8 cellular contexts compared by ENCODE assay signal in genomic region chr1:200802865-200803512, GRCh38.
DNase-seq lines count a peak whose midpoint lies in the region; ATAC-seq and TF ChIP-seq lines count a peak whose summit lies in the region.

No MANE protein-coding gene starts in this region.

- WGBS in thyroid gland, 2 donors: 46% methylated on average over 2 of the region's 2 CpGs

- H3K4me1 ChIP-seq in Loucy (ENCODE audit: insufficient read depth, low read length, poor library complexity, severe bottlenecking) (no peaks in the 10 kb centered on the region), thyroid gland (peaks cover 5 to 7% of the 10 kb centered on the region in 2 donors)

- DNase-seq in Caki2 (ENCODE audit: low read depth) (peak; percentile 60), RWPE1 (ENCODE audit: low spot score) (peak; percentile 89), foreskin melanocyte (peak; percentile 52), omental fat pad (ENCODE audit: low spot score) (peak; percentile 78), thyroid gland (peak; percentile 85)
- DNase-seq in activated T-helper 2 cell treated with anti-CD3 and anti-CD28 coated beads, Interferon-gamma antibody, Interleukin-2, Interleukin-4, amounts not matched to agents 10 μg/mL and 5 μg/mL and 100 μg/mL, durations not matched to agents 14 hours and 24 hours and 36 hours (ENCODE audit: low spot score): peak; percentile 49

- ATAC-seq in GM21576 (IDR thresholded peaks at IDR 0.05; ENCODE audit: unreplicated experiment) (peak; percentile 75), omental fat pad (ENCODE audit: low FRiP score) (peak; percentile 87)

- H3K27ac Mint-ChIP-seq in activated T-helper 2 cell treated with anti-CD3 and anti-CD28 coated beads, Interferon-gamma antibody, Interleukin-2, Interleukin-4, amounts not matched to agents 10 μg/mL and 5 μg/mL and 100 μg/mL, durations not matched to agents 14 hours and 24 hours and 36 hours: no peak overlapping the region

- H2AFZ ChIP-seq in Loucy (ENCODE audit: low read length): no peak overlapping the region; the same call in 1 of the 2 replicates

- H3K4me2 ChIP-seq in Loucy (ENCODE audit: low read depth, low read length, poor library complexity, severe bottlenecking): no peak overlapping the region

- intact Hi-C loops in activated T-helper 2 cell treated with anti-CD3 and anti-CD28 coated beads, Interferon-gamma antibody, Interleukin-2, Interleukin-4, amounts not matched to agents 10 μg/mL and 5 μg/mL and 100 μg/mL, durations not matched to agents 14 hours and 24 hours and 36 hours (cut with micrococcal nuclease): loop anchor here (1.0 to 2.0 kb wide), 2 partner anchors 181 to 244 kb away; no protein-coding TSS in a partner anchor
- intact Hi-C loops in thyroid gland (cut with DNase I): loop anchor here (5.0 kb wide), 1 partner anchor 186 kb away; no protein-coding TSS in a partner anchor

- no peak overlapping the region for H3K9ac ChIP-seq in Loucy (ENCODE audit: low read depth, low read length, poor library complexity, severe bottlenecking)

- no peaks in the 10 kb centered on the region for H3K36me3 Mint-ChIP-seq in activated T-helper 2 cell treated with anti-CD3 and anti-CD28 coated beads, Interferon-gamma antibody, Interleukin-2, Interleukin-4, amounts not matched to agents 10 μg/mL and 5 μg/mL and 100 μg/mL, durations not matched to agents 14 hours and 24 hours and 36 hours (ENCODE audit: low read depth)

- H3F3A ChIP-seq in Loucy (ENCODE audit: low read depth): no peaks in the 10 kb centered on the region

- no peaks in the 10 kb centered on the region for H3K27me3 ChIP-seq in Loucy (ENCODE audit: insufficient read depth, low read length, poor library complexity, severe bottlenecking)
- no peaks in the 10 kb centered on the region for H3K27me3 ChIP-seq in thyroid gland

- H3K27me3 Mint-ChIP-seq in activated T-helper 2 cell treated with anti-CD3 and anti-CD28 coated beads, Interferon-gamma antibody, Interleukin-2, Interleukin-4, amounts not matched to agents 10 μg/mL and 5 μg/mL and 100 μg/mL, durations not matched to agents 14 hours and 24 hours and 36 hours (ENCODE audit: low read depth): peaks cover 38% of the 10 kb centered on the region

- H4K20me1 ChIP-seq in Loucy (ENCODE audit: insufficient read depth, low read length, poor library complexity, severe bottlenecking): no peaks in the 10 kb centered on the region

- POLR2A ChIA-PET in RWPE1 (lab: Yijun Ruan, JAX; ENCODE audit: low non-redundant PET): no interaction called here

- H3K36me3 ChIP-seq in Loucy (ENCODE audit: insufficient read depth, low read length) (no peaks in the 10 kb centered on the region), thyroid gland (peaks cover 0 to 4% of the 10 kb centered on the region in 2 donors)

- H3K9me2 ChIP-seq in Loucy (replicated peaks; ENCODE audit: low read depth, low read length): no peaks in the 10 kb centered on the region

- TF ChIP-seq POLR2A in thyroid gland (IDR thresholded peaks at IDR 0.05): no peak

- TF ChIP-seq CTCF in Loucy (conservative IDR thresholded peaks at IDR 0.05; ENCODE audit: low read length) (peak; percentile 99), RWPE1 (conservative IDR thresholded peaks at IDR 0.05; ENCODE audit: low read depth) (peak; percentile 92), omental fat pad (IDR thresholded peaks at IDR 0.05) (peak in 1 of 3 donors; percentile 84), thyroid gland (IDR thresholded peaks at IDR 0.05) (peak; percentile 72 to 96 (median 88))

- no peak overlapping the region for H3K27ac ChIP-seq in RWPE1
- H3K27ac ChIP-seq in thyroid gland: no peak overlapping the region

- CTCF ChIA-PET in RWPE1 (lab: Yijun Ruan, JAX): interaction anchor here (0.6 to 2.2 kb wide), 13 partner anchors 10 to 1547 kb away, joined by 3 to 25 read pairs (median 4); partner anchors contain the start of gene KIF14

- peaks cover 2% of the 10 kb centered on the region for H3K4me1 Mint-ChIP-seq in activated T-helper 2 cell treated with anti-CD3 and anti-CD28 coated beads, Interferon-gamma antibody, Interleukin-2, Interleukin-4, amounts not matched to agents 10 μg/mL and 5 μg/mL and 100 μg/mL, durations not matched to agents 14 hours and 24 hours and 36 hours (ENCODE audit: low read depth)

- H3K9me3 ChIP-seq in Loucy (ENCODE audit: insufficient read depth, low read depth, low read length) (no peaks in the 10 kb centered on the region), thyroid gland (no peaks in the 10 kb centered on the region)

- no peaks in the 10 kb centered on the region for H3K79me2 ChIP-seq in Loucy (ENCODE audit: insufficient read depth, low read length)

- in situ Hi-C loops in Caki2 (cut with HindIII; ENCODE audit: low pct_unique_long_range_greater_than_20kb, low sequenced_read_pairs): no loop called here

- H3K4me3 Mint-ChIP-seq in activated T-helper 2 cell treated with anti-CD3 and anti-CD28 coated beads, Interferon-gamma antibody, Interleukin-2, Interleukin-4, amounts not matched to agents 10 μg/mL and 5 μg/mL and 100 μg/mL, durations not matched to agents 14 hours and 24 hours and 36 hours (ENCODE audit: low read depth): no peak overlapping the region

- H3K9me3 Mint-ChIP-seq in activated T-helper 2 cell treated with anti-CD3 and anti-CD28 coated beads, Interferon-gamma antibody, Interleukin-2, Interleukin-4, amounts not matched to agents 10 μg/mL and 5 μg/mL and 100 μg/mL, durations not matched to agents 14 hours and 24 hours and 36 hours: no peaks in the 10 kb centered on the region

- H3K4me3 ChIP-seq in Loucy (ENCODE audit: low read length, poor library complexity, severe bottlenecking) (no peak overlapping the region), thyroid gland (replicated peaks in 1 of 3) (no peak overlapping the region)
